In the genomic region with DNA sequence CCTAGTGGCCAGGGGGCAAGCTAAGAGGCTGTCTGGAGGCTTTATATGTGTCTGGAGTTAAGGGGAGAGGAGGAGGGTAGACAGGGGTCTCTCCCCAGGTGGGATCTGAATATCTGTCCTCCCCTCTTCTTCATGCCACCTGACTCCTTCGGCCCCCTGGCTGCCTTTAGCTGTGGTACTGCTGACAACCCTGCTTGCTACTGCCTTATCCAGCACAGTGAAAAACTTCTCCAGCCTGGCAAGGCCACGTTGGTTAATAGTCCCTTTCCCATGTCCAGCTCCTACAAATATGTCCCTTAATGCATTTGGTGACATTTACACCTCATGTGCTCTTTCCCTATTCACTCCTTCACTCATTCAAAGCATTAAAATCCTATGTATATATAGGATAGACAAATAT, we compare ENCODE assay signal across 16 cellular contexts. TPM values are rescaled to one million over a fixed set of nuclear protein-coding genes. Genes with fewer than 3 reads are reported as not detected.
"Had no signal": no experiment of that assay in that cellular context is flagged by ENCODE, and none has a peak within 500 bp of the region (broad histone marks: within the 10 kb centered on the region; RNA-seq: fewer than 3 reads in every experiment).

No MANE protein-coding gene starts in this region.

- H3K27ac Mint-ChIP-seq: activated CD8-positive, alpha-beta T cell treated with anti-CD3 and anti-CD28 coated beads, Interleukin-2, amount 10 ng/mL, durations not matched to agents 7 days and 5 days; activated T-helper 1 cell treated with anti-CD3 and anti-CD28 coated beads, Interleukin-12 subunit alpha, Interleukin-12 subunit beta, Interleukin-2, Interleukin-4 antibody, amounts not matched to agents 30 ng/mL and 10 ng/mL and 1 ng/mL, durations not matched to agents 14 hours and 24 hours and 36 hours; stimulated activated naive CD8-positive, alpha-beta T cell treated with anti-CD3 and anti-CD28 coated beads, Interleukin-15, Interleukin-2, amounts not matched to agents 100 ng/mL and 50 ng/mL, for 24 hours had no signal

- H3K4me1 ChIP-seq: SJCRH30 had no signal

- H3K9me3 Mint-ChIP-seq: activated T-helper 1 cell treated with anti-CD3 and anti-CD28 coated beads, Interleukin-12 subunit alpha, Interleukin-12 subunit beta, Interleukin-2, Interleukin-4 antibody, amounts not matched to agents 30 ng/mL and 10 ng/mL and 1 ng/mL, durations not matched to agents 14 hours and 24 hours and 36 hours; stimulated activated naive CD8-positive, alpha-beta T cell treated with anti-CD3 and anti-CD28 coated beads, Interleukin-15, Interleukin-2, amounts not matched to agents 100 ng/mL and 50 ng/mL, for 24 hours; T-cell had no signal

- H3K4me3 ChIP-seq: SJCRH30, testis had no signal

- DNase-seq: activated CD4-positive, alpha-beta T cell treated with anti-CD3 and anti-CD28 coated beads for 4 hours; activated CD8-positive, alpha-beta T cell treated with anti-CD3 and anti-CD28 coated beads, Interleukin-2, amount 10 ng/mL, durations not matched to agents 7 days and 5 days; activated naive CD4-positive, alpha-beta T cell; caudate nucleus; cortex of kidney; effector memory CD4-positive, alpha-beta T cell; head of caudate nucleus; nucleus accumbens; SJCRH30; stimulated activated CD4-positive, alpha-beta T cell treated with anti-CD3 and anti-CD28 coated beads, Interleukin-4, amount 100 ng/mL, for 1 hour; stimulated activated CD8-positive, alpha-beta memory T cell treated with anti-CD3 and anti-CD28 coated beads, Interleukin-4, amount 100 ng/mL, for 48 hours; T-cell; testis; WERI-Rb-1 had no signal

- H3K36me3 ChIP-seq: SJCRH30, WERI-Rb-1 had no signal

- H3K27ac ChIP-seq: SJCRH30, WERI-Rb-1 had no signal

- H3K9me3 ChIP-seq: SJCRH30, testis had no signal

- H3K27me3 ChIP-seq: SJCRH30, testis had no signal

- ATAC-seq: activated CD8-positive, alpha-beta T cell treated with anti-CD3 and anti-CD28 coated beads, Interleukin-2, amount 10 ng/mL, durations not matched to agents 7 days and 5 days; T-cell had no signal

- H3K27me3 Mint-ChIP-seq: stimulated activated naive CD8-positive, alpha-beta T cell treated with anti-CD3 and anti-CD28 coated beads, Interleukin-15, Interleukin-2, amounts not matched to agents 100 ng/mL and 50 ng/mL, for 24 hours; T-cell had no signal

- H3K4me3 Mint-ChIP-seq: activated CD8-positive, alpha-beta T cell treated with anti-CD3 and anti-CD28 coated beads, Interleukin-2, amount 10 ng/mL, durations not matched to agents 7 days and 5 days; activated T-helper 1 cell treated with anti-CD3 and anti-CD28 coated beads, Interleukin-12 subunit alpha, Interleukin-12 subunit beta, Interleukin-2, Interleukin-4 antibody, amounts not matched to agents 30 ng/mL and 10 ng/mL and 1 ng/mL, durations not matched to agents 14 hours and 24 hours and 36 hours; stimulated activated naive CD8-positive, alpha-beta T cell treated with anti-CD3 and anti-CD28 coated beads, Interleukin-15, Interleukin-2, amounts not matched to agents 100 ng/mL and 50 ng/mL, for 24 hours; T-cell had no signal

RNA-seq across cellular contexts. Expression of a gene that starts 42.4 kb away (rescaled TPM):
- total RNA-seq: activated CD8-positive, alpha-beta T cell treated with anti-CD3 and anti-CD28 coated beads, Interleukin-2, amount 10 ng/mL, durations not matched to agents 7 days and 5 days; activated T-helper 1 cell treated with anti-CD3 and anti-CD28 coated beads, Interleukin-12 subunit alpha, Interleukin-12 subunit beta, Interleukin-2, Interleukin-4 antibody, amounts not matched to agents 30 ng/mL and 10 ng/mL and 1 ng/mL, durations not matched to agents 14 hours and 24 hours and 36 hours had no signal
